8 cellular contexts compared by ENCODE assay signal in the genomic region with DNA sequence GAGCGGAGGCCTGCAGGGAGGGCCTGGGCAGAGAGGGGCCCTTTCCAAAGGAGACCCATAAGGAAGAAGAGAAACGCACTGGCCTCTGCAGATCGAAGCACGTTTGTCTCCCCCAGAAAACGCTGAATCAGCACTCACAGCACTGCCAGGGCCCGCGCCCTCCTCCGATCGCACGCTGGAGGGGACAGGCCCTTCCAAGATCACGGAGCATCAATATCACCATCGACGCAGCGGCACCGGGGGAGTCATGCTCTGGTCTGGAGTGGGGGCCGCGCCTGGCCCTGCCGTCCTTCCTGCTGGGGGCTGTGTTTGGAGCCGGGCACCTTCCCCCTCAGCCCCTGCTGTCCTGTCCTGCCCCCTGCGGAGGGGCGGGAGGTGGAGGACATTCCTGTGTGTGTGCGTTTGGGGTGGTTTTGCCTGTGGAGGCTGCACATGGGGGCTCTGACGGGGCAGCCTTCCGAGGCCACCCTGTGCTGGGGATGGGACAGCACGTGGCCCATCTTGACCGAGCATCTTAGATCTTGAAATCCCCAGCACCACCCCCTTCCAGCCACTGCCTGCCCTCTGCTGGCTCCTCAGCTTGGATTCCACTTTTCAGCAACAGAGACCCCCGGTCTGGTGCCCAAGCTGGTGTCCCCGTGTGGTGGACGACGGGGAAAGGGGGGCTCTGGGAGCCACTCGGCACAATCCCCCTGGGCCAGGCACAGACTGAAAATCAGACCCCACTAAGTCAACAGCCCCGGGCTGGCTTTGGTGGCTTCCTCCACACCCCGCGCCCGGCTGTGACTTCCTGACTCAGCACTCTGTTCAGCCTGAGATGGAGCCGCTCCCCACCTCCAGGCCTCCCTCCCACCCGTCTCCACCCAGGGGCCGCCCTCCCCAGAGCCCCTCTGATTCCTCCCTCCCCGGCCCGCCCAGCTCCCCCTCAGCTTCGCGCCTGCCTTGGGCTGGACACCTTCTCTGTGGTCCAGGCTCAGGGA. TPM values are rescaled to one million over a fixed set of nuclear protein-coding genes. Genes with fewer than 3 reads are reported as not detected.
A peak's percentile ranks its signal among the peaks of the same experiment; 100 is the strongest.
DNase-seq lines count a peak whose midpoint lies in the region; ATAC-seq, FAIRE-seq and TF ChIP-seq lines count a peak whose summit lies in the region.

No MANE protein-coding gene starts in this region.

- no peak for FAIRE-seq in RCC 7860 (lab: Jason Lieb, UNC)

- no peaks in the 10 kb centered on the region for H3K9me3 ChIP-seq in T-helper 17 cell (ENCODE audit: control insufficient read depth, low read length, poor library complexity, severe bottlenecking)

- H3K4me3 Mint-ChIP-seq in T-helper 17 cell (peak overlapping the region; percentile 83), natural killer cell (peak overlapping the region; percentile 83)

- H3K4me1 Mint-ChIP-seq in T-helper 17 cell, result peaks cover 45% of the 10 kb centered on the region
- H3K4me1 Mint-ChIP-seq in natural killer cell, result peaks cover 19 to 71% of the 10 kb centered on the region in 2 donors

- ATAC-seq in T-helper 17 cell (peak; percentile 40), natural killer cell (peak; percentile 10 to 22 (median 17)), GM18519 (IDR thresholded peaks at IDR 0.05; ENCODE audit: low FRiP score, unreplicated experiment) (no peak)

- peak overlapping the region; percentile 32 to 72 (median 53) for H3K4me3 ChIP-seq in dorsolateral prefrontal cortex

- peak in 32 of 56 donors; percentile 3 to 36 (median 22) for TF ChIP-seq CTCF in dorsolateral prefrontal cortex (IDR thresholded peaks at IDR 0.05 in 54 of 56, conservative IDR thresholded peaks at IDR 0.05 in 2 of 56; ENCODE audit: low read depth in 1 of 56, partially characterized antibody in 56 of 56)
- no peak for TF ChIP-seq CTCF in natural killer cell (IDR thresholded peaks at IDR 0.05)

- H3K27me3 ChIP-seq in dorsolateral prefrontal cortex, result no peaks in the 10 kb centered on the region

- H3K27ac Mint-ChIP-seq in T-helper 17 cell, result peak overlapping the region; percentile 56
- peak overlapping the region; percentile 97 for H3K27ac Mint-ChIP-seq in natural killer cell

- DNase-seq in activated gamma-delta T cell (lab: John Stamatoyannopoulos, UW) (peak; percentile 40), activated gamma-delta T cell treated with Interleukin-2 at 50 U/mL for 16 hours (no peak), T-helper 17 cell (no peak), dorsolateral prefrontal cortex (no peak), natural killer cell (no peak), RCC 7860 (ENCODE audit: low spot score) (no peak), OCI-M2 (lab: John Stamatoyannopoulos, UW; ENCODE audit: unreplicated experiment) (no peak)

- H3K36me3 Mint-ChIP-seq in T-helper 17 cell (ENCODE audit: low read depth) (no peaks in the 10 kb centered on the region), natural killer cell (no peaks in the 10 kb centered on the region)

- no peaks in the 10 kb centered on the region for H3K9me3 Mint-ChIP-seq in natural killer cell

- intact Hi-C loops in dorsolateral prefrontal cortex (cut with DNase I) (loop anchor here in 1 of 2 donors (10.0 kb wide), 1 partner anchor 606 kb away; a partner anchor contains a TSS), natural killer cell (cut with micrococcal nuclease) (no loop called here)

- H3K27ac ChIP-seq in dorsolateral prefrontal cortex, result peak overlapping the region; percentile 29 to 92 (median 80)

- H3K27me3 Mint-ChIP-seq in T-helper 17 cell, result no peaks in the 10 kb centered on the region
- no peaks in the 10 kb centered on the region for H3K27me3 Mint-ChIP-seq in natural killer cell (ENCODE audit: low read depth in 2 of 2)

RNA-seq across cellular contexts. Expression of a gene that starts 8.3 kb away (rescaled TPM):
- 10 to 100 TPM; 17.9 to 21.8 TPM for total RNA-seq in T-helper 17 cell
- 10 to 100 TPM; 19.3 to 53.2 (median 34.1) TPM for total RNA-seq in dorsolateral prefrontal cortex
- total RNA-seq in natural killer cell, result 10 to 100 TPM; 19.5 to 34.3 (median 33.6) TPM

RNA-seq across cellular contexts. Expression of a gene that starts 15.3 kb away (rescaled TPM):
- 1 to 10 TPM; 5.8 to 5.9 TPM for total RNA-seq in T-helper 17 cell
- total RNA-seq in dorsolateral prefrontal cortex, result 100 to 1,000 TPM in 46 of 120 experiments, 10 to 100 TPM in 74; 55.9 to 246 (median 94.8) TPM
- 10 to 100 TPM; 14.5 to 21.6 (median 21.2) TPM for total RNA-seq in natural killer cell
